In genomic region chr7:64887756-64888508, GRCh38 we compare ENCODE assay signal across 1 cellular context.
TF ChIP-seq lines count a peak whose summit lies in the region.

No MANE protein-coding gene starts in this region.

TF ChIP-seq in HepG2, 621 proteins besides CTCF, POLR2A, EP300 and RAD21 (continued from another document):
- TF ChIP-seq NR2F1 (CRISPR knock-in tag; IDR thresholded peaks at IDR 0.05): no peak
- 0 out of 2 replicates have a peak, but pooled peaks have one; percentile 13 for TF ChIP-seq HOXA3 (CRISPR knock-in tag; IDR thresholded peaks at IDR 0.05)
- no peak for TF ChIP-seq MZF1 (CRISPR knock-in tag; IDR thresholded peaks at IDR 0.05; ENCODE audit: borderline replicate concordance)
- no peak for TF ChIP-seq AHR (CRISPR knock-in tag; IDR thresholded peaks at IDR 0.05)
- no peak for TF ChIP-seq ZNF83 (CRISPR knock-in tag; IDR thresholded peaks at IDR 0.05; ENCODE audit: borderline replicate concordance)
- TF ChIP-seq STAG1 (CRISPR knock-in tag; IDR thresholded peaks at IDR 0.05): peak; percentile 83
- TF ChIP-seq ZNF558 (CRISPR knock-in tag; IDR thresholded peaks at IDR 0.05; ENCODE audit: borderline replicate concordance): 0 out of 2 replicates have a peak, but pooled peaks have one; percentile 15
- TF ChIP-seq ZNF615 (CRISPR knock-in tag; IDR thresholded peaks at IDR 0.05; ENCODE audit: borderline replicate concordance): no peak
- TF ChIP-seq TOE1 (CRISPR knock-in tag; IDR thresholded peaks at IDR 0.05): no peak
- TF ChIP-seq ZSCAN29 (CRISPR knock-in tag; conservative IDR thresholded peaks at IDR 0.05): 0 out of 2 replicates have a peak, but pooled peaks have one; percentile 9
- TF ChIP-seq ZHX1 (CRISPR knock-in tag; IDR thresholded peaks at IDR 0.05; ENCODE audit: low read depth): no peak
- TF ChIP-seq ZBTB7B (CRISPR knock-in tag; IDR thresholded peaks at IDR 0.05): peak; percentile 95
- TF ChIP-seq MAX (IDR thresholded peaks at IDR 0.05): peak; percentile 35; the same call in 1 of the 2 replicates
- TF ChIP-seq ETV6 (CRISPR knock-in tag; conservative IDR thresholded peaks at IDR 0.05): no peak
- no peak for TF ChIP-seq STAT5B (CRISPR knock-in tag; IDR thresholded peaks at IDR 0.05)
- TF ChIP-seq SKIL (CRISPR knock-in tag; IDR thresholded peaks at IDR 0.05; ENCODE audit: borderline replicate concordance): no peak
- no peak for TF ChIP-seq ZNF441 (CRISPR knock-in tag; IDR thresholded peaks at IDR 0.05; ENCODE audit: borderline replicate concordance)
- TF ChIP-seq DNMT3B (CRISPR knock-in tag; conservative IDR thresholded peaks at IDR 0.05): no peak
- 0 out of 2 replicates have a peak, but pooled peaks have one; percentile 11 for TF ChIP-seq PAXIP1 (CRISPR knock-in tag; conservative IDR thresholded peaks at IDR 0.05)
- peak; percentile 55; the same call in 1 of the 2 replicates for TF ChIP-seq PATZ1 (CRISPR knock-in tag; IDR thresholded peaks at IDR 0.05)
- TF ChIP-seq MAFK (conservative IDR thresholded peaks at IDR 0.05 in 1 of 2, IDR thresholded peaks at IDR 0.05 in 1 of 2; ENCODE audit: low read length in 2 of 2): no peak
- TF ChIP-seq ZMYM4 (CRISPR knock-in tag; IDR thresholded peaks at IDR 0.05): peak; percentile 63; the same call in 1 of the 2 replicates
- peak; percentile 42; the same call in 1 of the 2 replicates for TF ChIP-seq ZNF274 (CRISPR knock-in tag; IDR thresholded peaks at IDR 0.05)
- TF ChIP-seq JDP2 (CRISPR knock-in tag; IDR thresholded peaks at IDR 0.05; ENCODE audit: borderline replicate concordance): no peak
- no peak for TF ChIP-seq GFI1 (CRISPR knock-in tag; IDR thresholded peaks at IDR 0.05; ENCODE audit: borderline replicate concordance)
- TF ChIP-seq THAP11 (CRISPR knock-in tag; IDR thresholded peaks at IDR 0.05): peak; percentile 42; the same call in 1 of the 2 replicates
- TF ChIP-seq ARID5B (CRISPR knock-in tag; IDR thresholded peaks at IDR 0.05): 0 out of 2 replicates have a peak, but pooled peaks have one; percentile 19
- no peak for TF ChIP-seq TGIF2 (CRISPR knock-in tag; IDR thresholded peaks at IDR 0.05)
- TF ChIP-seq KAT7 (CRISPR knock-in tag; IDR thresholded peaks at IDR 0.05; ENCODE audit: borderline replicate concordance): no peak
- no peak for TF ChIP-seq JUN (CRISPR knock-in tag; IDR thresholded peaks at IDR 0.05)
- TF ChIP-seq ARNT2 (CRISPR knock-in tag; IDR thresholded peaks at IDR 0.05; ENCODE audit: low read depth): no peak
- TF ChIP-seq ZNF501 (CRISPR knock-in tag; IDR thresholded peaks at IDR 0.05): peak; percentile 57; the same call in 1 of the 2 replicates
TF ChIP-seq in HepG2: peak in this region for 51.
